In genomic region chr5:115322729-115323128, GRCh38 we compare ENCODE assay signal across 11 cellular contexts.
"Had no signal": no experiment of that assay in that cellular context is flagged by ENCODE, and none has a peak within 500 bp of the region (broad histone marks: within the 10 kb centered on the region; RNA-seq: fewer than 3 reads in every experiment).

No MANE protein-coding gene starts in this region.

- H3K9me3 Mint-ChIP-seq: GM23338, HFFc6 had no signal

- H3K9ac ChIP-seq: GM23248 had no signal

- H3K4me3 Mint-ChIP-seq: GM23338, H9, HFFc6 had no signal

- H3K4me3 ChIP-seq: GM23248, GM23338, HAP-1 had no signal

- ATAC-seq: GM23338, HCT116 had no signal

- H3K4me1 ChIP-seq: HAP-1 had no signal

- H2AFZ ChIP-seq: GM23248, GM23338 had no signal

- H3K9me3 ChIP-seq: HAP-1 had no signal

- H3K27ac ChIP-seq: GM23248 had no signal

- H3K4me2 ChIP-seq: GM23338 had no signal

- FAIRE-seq: H1, H54 had no signal

- H3K36me3 ChIP-seq: HAP-1 had no signal

- DNase-seq: GM23248, GOT3, H7, H9, HCEC 1CT, HFFc6 had no signal

- H3K27ac Mint-ChIP-seq: GM23338, H9, HFFc6 had no signal
